Comparison of ENCODE assay signal across 8 cellular contexts in genomic region chr3:150603888-150604319, GRCh38. TPM values are rescaled to one million over a fixed set of nuclear protein-coding genes. Genes with fewer than 3 reads are reported as not detected.
DNase-seq lines count a peak whose midpoint lies in the region; ATAC-seq and TF ChIP-seq lines count a peak whose summit lies in the region.

No MANE protein-coding gene starts in this region.

- intact Hi-C loops in left ventricle myocardium inferior (cut with micrococcal nuclease) (loop anchor here (10.0 kb wide), 1 partner anchor 59 kb away; the partner anchor contains the start of genes EIF2A and SERP1), Right ventricle myocardium inferior (cut with DNase I) (loop anchor here (1.0 to 5.0 kb wide), 3 partner anchors 58 to 159 kb away; partner anchors contain the start of genes EIF2A, ERICH6, SERP1 and SIAH2)

- H3K9ac ChIP-seq in parathyroid adenoma, result peak overlapping the region; percentile 95

- H3K4me2 ChIP-seq in parathyroid adenoma (ENCODE audit: low read length), result peak overlapping the region; percentile 93

- no peak for ATAC-seq in Right ventricle myocardium inferior
- ATAC-seq in SK-N-SH treated with all-trans-retinoic acid at 6 μM for 48 hours, result peak; percentile 8
- no peak for ATAC-seq in GM19328 (IDR thresholded peaks at IDR 0.05; ENCODE audit: unreplicated experiment)

- H3K27me3 ChIP-seq in left ventricle myocardium inferior (ENCODE audit: low read depth) (no peaks in the 10 kb centered on the region), parathyroid adenoma (ENCODE audit: control insufficient read depth, insufficient read depth, low read length) (no peaks in the 10 kb centered on the region)

- peaks cover 6% of the 10 kb centered on the region for H3K36me3 ChIP-seq in left ventricle myocardium inferior
- no peaks in the 10 kb centered on the region for H3K36me3 ChIP-seq in parathyroid adenoma (ENCODE audit: control insufficient read depth, insufficient read depth, low read length)

- TF ChIP-seq CTCF in left ventricle myocardium inferior (IDR thresholded peaks at IDR 0.05; ENCODE audit: borderline replicate concordance), result no peak
- TF ChIP-seq CTCF in fibroblast of mammary gland (conservative IDR thresholded peaks at IDR 0.05; ENCODE audit: control insufficient read depth, insufficient read depth, low read depth, low read length), result no peak
- no peak for TF ChIP-seq CTCF in parathyroid adenoma (IDR thresholded peaks at IDR 0.05)

- DNase-seq in left ventricle myocardium inferior, result no peak
- DNase-seq in Right ventricle myocardium inferior (ENCODE audit: missing footprints), result no peak
- DNase-seq in fibroblast of mammary gland (ENCODE audit: low read depth), result no peak
- no peak for DNase-seq in ecto neural progenitor cell (ENCODE audit: low spot score)
- DNase-seq in inferior parietal cortex (ENCODE audit: extremely low spot score), result no peak

- peak overlapping the region; percentile 81 for H2AFZ ChIP-seq in parathyroid adenoma

- peak overlapping the region; percentile 96 for H3K27ac ChIP-seq in left ventricle myocardium inferior (replicated peaks)
- H3K27ac ChIP-seq in parathyroid adenoma, result peak overlapping the region; percentile 96

- H3K9me3 ChIP-seq in left ventricle myocardium inferior (replicated peaks) (no peaks in the 10 kb centered on the region), parathyroid adenoma (ENCODE audit: control insufficient read depth, low read length) (no peaks in the 10 kb centered on the region)

- H3K4me3 ChIP-seq in left ventricle myocardium inferior (peak overlapping the region; percentile 89), fibroblast of mammary gland (ENCODE audit: control insufficient read depth, low read depth, low read length) (peak overlapping the region; percentile 93), parathyroid adenoma (ENCODE audit: low read depth, low read length) (peak overlapping the region; percentile 86)

- peaks cover 80% of the 10 kb centered on the region for H3K4me1 ChIP-seq in left ventricle myocardium inferior
- peaks cover 6% of the 10 kb centered on the region for H3K4me1 ChIP-seq in parathyroid adenoma

- H3K79me2 ChIP-seq in parathyroid adenoma, result peaks cover 54% of the 10 kb centered on the region

TF ChIP-seq in SK-N-SH treated with all-trans-retinoic acid at 6 μM for 48 hours, 23 proteins besides CTCF, POLR2A, EP300 and RAD21:
- TF ChIP-seq TOX (CRISPR knock-in tag; IDR thresholded peaks at IDR 0.05; ENCODE audit: borderline replicate concordance) (no peak), ZNF8 (CRISPR knock-in tag; IDR thresholded peaks at IDR 0.05) (no peak), ISL1 (CRISPR knock-in tag; IDR thresholded peaks at IDR 0.05) (no peak), CSRNP3 (CRISPR knock-in tag; IDR thresholded peaks at IDR 0.05) (no peak), ESRRG (CRISPR knock-in tag; IDR thresholded peaks at IDR 0.05) (no peak)

RNA-seq across cellular contexts. Expression of gene SELENOT, which starts 0.8 kb away (rescaled TPM):
- total RNA-seq in left ventricle myocardium inferior, result 70.3 TPM
- 69.3 TPM for total RNA-seq in Right ventricle myocardium inferior

RNA-seq across cellular contexts. Expression of gene EIF2A, which starts 57.3 kb away (rescaled TPM):
- 71.6 TPM for total RNA-seq in left ventricle myocardium inferior
- 68.9 TPM for total RNA-seq in Right ventricle myocardium inferior

RNA-seq across cellular contexts. Expression of gene SERP1, which starts 57.6 kb away (rescaled TPM):
- total RNA-seq in left ventricle myocardium inferior, result 20.4 TPM
- 23.7 TPM for total RNA-seq in Right ventricle myocardium inferior
